Comparison of ENCODE assay signal across 16 cellular contexts in the genomic region with DNA sequence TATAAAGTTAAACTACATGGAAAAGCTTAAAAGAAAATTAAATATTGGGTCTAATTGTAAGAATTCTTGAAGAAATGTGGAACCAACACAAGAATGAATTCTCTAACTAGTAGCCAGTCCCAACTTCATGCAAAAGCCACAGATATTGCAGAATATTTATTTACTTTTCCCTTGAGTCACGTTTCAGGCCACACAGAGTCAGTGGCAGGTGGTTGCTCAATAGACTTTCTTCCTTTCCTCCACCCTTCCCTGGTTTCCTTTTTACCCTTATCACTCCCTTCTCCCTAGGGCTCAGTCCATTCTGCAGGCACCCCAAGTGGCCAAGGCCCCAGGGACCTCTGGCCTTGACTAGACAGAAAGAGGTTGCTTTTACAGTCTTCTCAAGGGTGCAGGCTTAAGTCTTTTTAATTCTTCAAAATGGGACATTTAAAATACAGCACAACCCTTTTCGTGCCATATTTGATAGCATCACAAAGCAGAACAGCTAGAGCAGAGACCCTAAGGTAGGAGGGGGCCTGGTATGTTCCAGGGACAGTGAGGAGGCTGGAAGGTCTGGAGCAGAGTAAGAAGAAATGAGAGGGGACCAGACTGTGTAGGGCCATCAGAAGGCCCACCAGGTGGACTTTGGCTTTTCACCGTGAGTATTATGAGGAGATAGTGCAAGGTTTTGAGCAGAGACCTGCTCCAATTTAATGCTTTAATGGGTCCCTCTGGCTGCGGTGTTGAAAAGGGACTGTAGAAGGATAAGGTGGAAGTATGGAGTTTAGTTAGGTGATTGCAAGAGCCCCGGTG.
DNase-seq lines count a peak whose midpoint lies in the region; ATAC-seq, FAIRE-seq and TF ChIP-seq lines count a peak whose summit lies in the region.
"Had no signal": no experiment of that assay in that cellular context is flagged by ENCODE, and none has a peak within 500 bp of the region (broad histone marks: within the 10 kb centered on the region; RNA-seq: fewer than 3 reads in every experiment).

No MANE protein-coding gene starts in this region.

- no peak overlapping the region for H3K4me3 Mint-ChIP-seq in activated CD4-positive, alpha-beta T cell treated with anti-CD3 and anti-CD28 coated beads, Interleukin-2, amount 10 ng/mL, durations not matched to agents 7 days and 5 days
- no peak overlapping the region for H3K4me3 Mint-ChIP-seq in immature natural killer cell
- H3K4me3 Mint-ChIP-seq: activated CD8-positive, alpha-beta T cell treated with anti-CD3 and anti-CD28 coated beads, Interleukin-2, amount 10 ng/mL, durations not matched to agents 7 days and 5 days had no signal

- peak; percentile 30 for ATAC-seq in left lung
- ATAC-seq: activated CD8-positive, alpha-beta T cell treated with anti-CD3 and anti-CD28 coated beads, Interleukin-2, amount 10 ng/mL, durations not matched to agents 7 days and 5 days; stimulated activated naive CD8-positive, alpha-beta T cell treated with anti-CD3 and anti-CD28 coated beads, Interleukin-15, Interleukin-2, amounts not matched to agents 100 U/mL and 50 U/mL, for 24 hours had no signal

- POLR2A ChIA-PET in activated CD4-positive, alpha-beta T cell treated with anti-CD3 and anti-CD28 coated beads, Interleukin-2, amount 10 ng/mL, durations not matched to agents 7 days and 5 days (lab: Charles Lee), result no interaction called here

- peaks cover 31% of the 10 kb centered on the region for H3K4me1 ChIP-seq in adipocyte (ENCODE audit: control insufficient read depth, insufficient read depth, low read length)
- H3K4me1 ChIP-seq in left lung, result no peaks in the 10 kb centered on the region
- H3K4me1 ChIP-seq: ascending aorta had no signal

- CTCF ChIA-PET in activated CD4-positive, alpha-beta T cell treated with anti-CD3 and anti-CD28 coated beads, Interleukin-2, amount 10 ng/mL, durations not matched to agents 7 days and 5 days (lab: Charles Lee), result no interaction called here

- H3K27ac Mint-ChIP-seq in activated CD4-positive, alpha-beta T cell treated with anti-CD3 and anti-CD28 coated beads, Interleukin-2, amount 10 ng/mL, durations not matched to agents 7 days and 5 days, result no peak overlapping the region
- no peak overlapping the region for H3K27ac Mint-ChIP-seq in immature natural killer cell
- H3K27ac Mint-ChIP-seq: activated CD8-positive, alpha-beta T cell treated with anti-CD3 and anti-CD28 coated beads, Interleukin-2, amount 10 ng/mL, durations not matched to agents 7 days and 5 days; activated T-helper 2 cell treated with anti-CD3 and anti-CD28 coated beads, Interferon-gamma antibody, Interleukin-2, Interleukin-4, amounts not matched to agents 10 μg/mL and 5 μg/mL and 100 μg/mL, durations not matched to agents 14 hours and 24 hours and 36 hours had no signal

- H3K4me1 Mint-ChIP-seq in activated CD4-positive, alpha-beta T cell treated with anti-CD3 and anti-CD28 coated beads, Interleukin-2, amount 10 ng/mL, durations not matched to agents 7 days and 5 days, result no peaks in the 10 kb centered on the region
- H3K4me1 Mint-ChIP-seq in immature natural killer cell, result no peaks in the 10 kb centered on the region

- no peaks in the 10 kb centered on the region for H3K36me3 Mint-ChIP-seq in activated CD4-positive, alpha-beta T cell treated with anti-CD3 and anti-CD28 coated beads, Interleukin-2, amount 10 ng/mL, durations not matched to agents 7 days and 5 days (ENCODE audit: low read depth)
- H3K36me3 Mint-ChIP-seq in immature natural killer cell, result peaks cover 11 to 16% (median 11%) of the 10 kb centered on the region in 3 donors

- peaks cover 17% of the 10 kb centered on the region for H3K9me3 ChIP-seq in adipocyte (ENCODE audit: control insufficient read depth, low read length)
- peaks cover 0 to 19% of the 10 kb centered on the region in 2 donors for H3K9me3 ChIP-seq in left lung
- H3K9me3 ChIP-seq: ascending aorta had no signal

- intact Hi-C loops in left lung (cut with DNase I), result no loop called here

- H3K36me3 ChIP-seq in adipocyte (ENCODE audit: control insufficient read depth, insufficient read depth, low read length, severe bottlenecking) (no peaks in the 10 kb centered on the region), left lung (no peaks in the 10 kb centered on the region)
- H3K36me3 ChIP-seq: ascending aorta had no signal

- no peak overlapping the region for H3K27ac ChIP-seq in left lung
- H3K27ac ChIP-seq: ascending aorta had no signal

- no peak overlapping the region for H3K9ac ChIP-seq in adipocyte (ENCODE audit: low read length)

- no peak for TF ChIP-seq CTCF in left lung (IDR thresholded peaks at IDR 0.05)
- TF ChIP-seq CTCF in GM20000 (IDR thresholded peaks at IDR 0.05; ENCODE audit: extremely low read depth, missing control alignments), result no peak

- peaks cover 5% of the 10 kb centered on the region for H3K27me3 Mint-ChIP-seq in activated CD4-positive, alpha-beta T cell treated with anti-CD3 and anti-CD28 coated beads, Interleukin-2, amount 10 ng/mL, durations not matched to agents 7 days and 5 days
- peaks cover 0 to 4% (median 2%) of the 10 kb centered on the region in 3 donors for H3K27me3 Mint-ChIP-seq in immature natural killer cell (ENCODE audit: low read depth in 3 of 3)

- H3K4me3 ChIP-seq in adipocyte (ENCODE audit: low read length), result no peak overlapping the region
- H3K4me3 ChIP-seq in left lung, result no peak overlapping the region
- H3K4me3 ChIP-seq: ascending aorta had no signal

- FAIRE-seq in HTR-8/SVneo (lab: Jason Lieb, UNC), result no peak

- DNase-seq in AG08396 (ENCODE audit: low spot score) (peak; percentile 58), HT1080 (ENCODE audit: low read depth) (peak; percentile 59), adipocyte (ENCODE audit: low read depth) (peak; percentile 79), left lung (no peak), GM20000 (ENCODE audit: low spot score) (no peak), immature natural killer cell (no peak), HTR-8/SVneo (ENCODE audit: insufficient read length, low spot score) (no peak)
- no peak for DNase-seq in activated CD4-positive, alpha-beta T cell treated with anti-CD3 and anti-CD28 coated beads, Interleukin-2, amount 10 ng/mL, durations not matched to agents 7 days and 5 days
- DNase-seq: activated CD8-positive, alpha-beta T cell treated with anti-CD3 and anti-CD28 coated beads, Interleukin-2, amount 10 ng/mL, durations not matched to agents 7 days and 5 days; dermis blood vessel endothelial cell; foreskin melanocyte; mesendoderm; NCI-H2081; stimulated activated naive CD8-positive, alpha-beta T cell treated with anti-CD3 and anti-CD28 coated beads, Interleukin-15, Interleukin-2, amounts not matched to agents 100 U/mL and 50 U/mL, for 24 hours had no signal

- H3K27me3 ChIP-seq in adipocyte (replicated peaks; ENCODE audit: control insufficient read depth, insufficient read depth, low read length) (no peaks in the 10 kb centered on the region), left lung (no peaks in the 10 kb centered on the region)
- H3K27me3 ChIP-seq: ascending aorta had no signal

- peaks cover 8% of the 10 kb centered on the region for H3K9me3 Mint-ChIP-seq in activated CD4-positive, alpha-beta T cell treated with anti-CD3 and anti-CD28 coated beads, Interleukin-2, amount 10 ng/mL, durations not matched to agents 7 days and 5 days
- H3K9me3 Mint-ChIP-seq in immature natural killer cell, result peaks cover 11 to 25% (median 18%) of the 10 kb centered on the region in 6 donors

Comparison
In these comparisons a context has a peak if more than half of its experiments do, and no peak if none do; other contexts are left out.
1. DNase-seq: peak in AG08396 (single experiment), HT1080 (single experiment) and adipocyte (single experiment); none in left lung (0 of 2), activated CD4-positive, alpha-beta T cell treated with anti-CD3 and anti-CD28 coated beads, Interleukin-2, amount 10 ng/mL, durations not matched to agents 7 days and 5 days (single experiment), GM20000 (single experiment), immature natural killer cell (0 of 3) and HTR-8/SVneo (single experiment).